ENCODE assay signal across 24 cellular contexts in genomic region chr3:9193633-9194032, GRCh38.
"Had no signal": no experiment of that assay in that cellular context is flagged by ENCODE, and none has a peak within 500 bp of the region (broad histone marks: within the 10 kb centered on the region; RNA-seq: fewer than 3 reads in every experiment).

No MANE protein-coding gene starts in this region.

- H3K4me3 ChIP-seq: ascending aorta, body of pancreas had no signal

- H3K36me3 Mint-ChIP-seq: activated CD8-positive, alpha-beta memory T cell treated with anti-CD3 and anti-CD28 coated beads, Interleukin-2, amount 10 ng/mL, durations not matched to agents 7 days and 5 days; activated naive CD4-positive, alpha-beta T cell treated with anti-CD3 and anti-CD28 coated beads, Interleukin-2, amount 50 U/mL, for 24 hours had no signal

- H3K9me3 Mint-ChIP-seq: activated B cell treated with CpG ODN at 0.5 μM for 24 hours; activated CD4-positive, alpha-beta T cell treated with anti-CD3 and anti-CD28 coated beads, Interleukin-2, amount 10 ng/mL, durations not matched to agents 24 days and 14 days; activated naive CD4-positive, alpha-beta T cell treated with anti-CD3 and anti-CD28 coated beads, Interleukin-2, amount 50 U/mL, for 24 hours; activated T-cell treated with anti-CD3 and anti-CD28 coated beads, Interleukin-2, amount 50 U/mL, for 24 hours; activated T-helper 1 cell treated with anti-CD3 and anti-CD28 coated beads, Interleukin-12 subunit alpha, Interleukin-12 subunit beta, Interleukin-2, Interleukin-4 antibody, amounts not matched to agents 30 ng/mL and 10 ng/mL and 1 ng/mL, durations not matched to agents 14 hours and 24 hours and 36 hours; central memory CD8-positive, alpha-beta T cell; T-helper 1 cell treated with Interleukin-12 subunit alpha and Interleukin-12 subunit beta and Interleukin-4 antibody, amounts not matched to agents 30 μg/mL and 1 μg/mL, for 36 hours had no signal

- H3K27ac ChIP-seq: ascending aorta, body of pancreas had no signal

- H3K4me3 Mint-ChIP-seq: activated B cell treated with CpG ODN at 0.5 μM for 24 hours; activated CD4-positive, alpha-beta T cell treated with anti-CD3 and anti-CD28 coated beads, Interleukin-2, amount 10 ng/mL, durations not matched to agents 24 days and 14 days; activated CD8-positive, alpha-beta memory T cell treated with anti-CD3 and anti-CD28 coated beads, Interleukin-2, amount 10 ng/mL, durations not matched to agents 7 days and 5 days; activated naive CD4-positive, alpha-beta T cell treated with anti-CD3 and anti-CD28 coated beads, Interleukin-2, amount 50 U/mL, for 24 hours; activated T-cell treated with anti-CD3 and anti-CD28 coated beads, Interleukin-2, amount 50 U/mL, for 24 hours; activated T-helper 1 cell treated with anti-CD3 and anti-CD28 coated beads, Interleukin-12 subunit alpha, Interleukin-12 subunit beta, Interleukin-2, Interleukin-4 antibody, amounts not matched to agents 30 ng/mL and 10 ng/mL and 1 ng/mL, durations not matched to agents 14 hours and 24 hours and 36 hours; central memory CD8-positive, alpha-beta T cell; T-helper 1 cell treated with Interleukin-12 subunit alpha and Interleukin-12 subunit beta and Interleukin-4 antibody, amounts not matched to agents 30 μg/mL and 1 μg/mL, for 36 hours had no signal

- H3K27ac Mint-ChIP-seq: activated B cell treated with CpG ODN at 0.5 μM for 24 hours; activated CD4-positive, alpha-beta T cell treated with anti-CD3 and anti-CD28 coated beads, Interleukin-2, amount 10 ng/mL, durations not matched to agents 24 days and 14 days; activated CD8-positive, alpha-beta memory T cell treated with anti-CD3 and anti-CD28 coated beads, Interleukin-2, amount 10 ng/mL, durations not matched to agents 7 days and 5 days; activated naive CD4-positive, alpha-beta T cell treated with anti-CD3 and anti-CD28 coated beads, Interleukin-2, amount 50 U/mL, for 24 hours; activated T-cell treated with anti-CD3 and anti-CD28 coated beads, Interleukin-2, amount 50 U/mL, for 24 hours; activated T-helper 1 cell treated with anti-CD3 and anti-CD28 coated beads, Interleukin-12 subunit alpha, Interleukin-12 subunit beta, Interleukin-2, Interleukin-4 antibody, amounts not matched to agents 30 ng/mL and 10 ng/mL and 1 ng/mL, durations not matched to agents 14 hours and 24 hours and 36 hours; T-helper 1 cell treated with Interleukin-12 subunit alpha and Interleukin-12 subunit beta and Interleukin-4 antibody, amounts not matched to agents 30 μg/mL and 1 μg/mL, for 36 hours had no signal

- H3K36me3 ChIP-seq: ascending aorta had no signal

- H3K27me3 ChIP-seq: ascending aorta, body of pancreas had no signal

- ATAC-seq: activated CD8-positive, alpha-beta memory T cell treated with anti-CD3 and anti-CD28 coated beads, Interleukin-2, amount 10 ng/mL, durations not matched to agents 7 days and 5 days; body of pancreas had no signal

- DNase-seq: activated B cell treated with CpG ODN at 0.5 μM for 24 hours; activated CD4-positive, alpha-beta T cell treated with anti-CD3 and anti-CD28 coated beads for 1 hour; activated CD4-positive, alpha-beta T cell treated with anti-CD3 and anti-CD28 coated beads, Interleukin-2, amount 10 ng/mL, durations not matched to agents 24 days and 14 days; activated CD4-positive, alpha-beta T cell treated with anti-CD3 and anti-CD28 coated beads, Interleukin-2, amount 50 U/mL, for 48 hours; activated CD8-positive, alpha-beta memory T cell treated with anti-CD3 and anti-CD28 coated beads, Interleukin-2, amount 10 ng/mL, durations not matched to agents 7 days and 5 days; activated effector memory CD4-positive, alpha-beta T cell treated with Interleukin-2 at 50 U/mL for 16 hours; activated naive CD4-positive, alpha-beta T cell; activated T-cell treated with anti-CD3 and anti-CD28 coated beads, Interleukin-2, amount 50 U/mL, for 24 hours; body of pancreas; KG1; NCI-H1048; NCI-H1694; NCI-H2029 treated with DMSO at 0.1 percent for 48 hours; NCI-H446; NCI-H524; NCI-H774; NK-92 treated with Interleukin-12 subunit alpha and Interleukin-12 subunit beta, amount 100 ng/mL, for 24 hours; SHP77 treated with DMSO at 0.1 percent for 48 hours; T-helper 9 cell had no signal

- H3K9me3 ChIP-seq: ascending aorta, body of pancreas had no signal

- H3K27me3 Mint-ChIP-seq: activated naive CD4-positive, alpha-beta T cell treated with anti-CD3 and anti-CD28 coated beads, Interleukin-2, amount 50 U/mL, for 24 hours; activated T-cell treated with anti-CD3 and anti-CD28 coated beads, Interleukin-2, amount 50 U/mL, for 24 hours; central memory CD8-positive, alpha-beta T cell had no signal

- H3K4me1 ChIP-seq: ascending aorta had no signal

- H3K4me1 Mint-ChIP-seq: activated B cell treated with CpG ODN at 0.5 μM for 24 hours; activated CD4-positive, alpha-beta T cell treated with anti-CD3 and anti-CD28 coated beads, Interleukin-2, amount 10 ng/mL, durations not matched to agents 24 days and 14 days; activated CD8-positive, alpha-beta memory T cell treated with anti-CD3 and anti-CD28 coated beads, Interleukin-2, amount 10 ng/mL, durations not matched to agents 7 days and 5 days; activated naive CD4-positive, alpha-beta T cell treated with anti-CD3 and anti-CD28 coated beads, Interleukin-2, amount 50 U/mL, for 24 hours; central memory CD8-positive, alpha-beta T cell had no signal
